In the genomic region with DNA sequence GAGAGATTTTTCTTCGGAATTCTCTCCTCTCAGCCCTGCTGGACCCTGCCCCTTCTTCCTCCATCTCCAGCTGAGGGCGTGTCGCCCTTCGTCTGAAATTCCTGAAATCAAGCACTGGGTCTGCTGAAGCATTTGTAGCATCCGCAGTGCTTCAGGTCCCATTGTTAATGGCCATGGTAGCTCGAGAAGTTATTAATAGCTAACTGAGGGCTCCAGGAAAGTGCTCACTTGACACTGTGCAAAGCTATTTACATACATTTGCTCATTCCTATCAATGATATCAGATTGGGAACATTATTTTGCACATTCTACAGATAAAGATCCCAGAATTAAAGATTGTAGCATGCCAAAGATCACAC, we compare ENCODE assay signal across 8 cellular contexts. TPM values are rescaled to one million over a fixed set of nuclear protein-coding genes. Genes with fewer than 3 reads are reported as not detected.
DNase-seq lines count a peak whose midpoint lies in the region; ATAC-seq and TF ChIP-seq lines count a peak whose summit lies in the region.

No MANE protein-coding gene starts in this region.

- H3K36me3 ChIP-seq in ES-I3 (ENCODE audit: insufficient read depth, low read length) (no peaks in the 10 kb centered on the region), HAP-1 (replicated peaks) (peaks cover 8% of the 10 kb centered on the region), SK-N-MC (ENCODE audit: insufficient read depth, low read length) (peaks cover 3% of the 10 kb centered on the region; the same call in 1 of the 2 replicates)

- ATAC-seq in HG03442 (IDR thresholded peaks at IDR 0.05; ENCODE audit: unreplicated experiment): no peak

- DNase-seq in HAP-1 (ENCODE audit: low spot score in 2 of 2) (no peak), SK-N-MC (ENCODE audit: low read depth, low spot score) (no peak), fibroblast of villous mesenchyme (ENCODE audit: low read depth) (no peak), progenitor cell of endocrine pancreas (ENCODE audit: low spot score, unreplicated experiment) (no peak), GM10248 (ENCODE audit: extremely low spot score) (no peak), pons (ENCODE audit: low spot score) (no peak)

- H3K36me3 Mint-ChIP-seq in progenitor cell of endocrine pancreas (ENCODE audit: insufficient read depth): peaks cover 2% of the 10 kb centered on the region

- peak overlapping the region; percentile 98 for H3K27ac Mint-ChIP-seq in progenitor cell of endocrine pancreas

- H3K9ac ChIP-seq in ES-I3 (ENCODE audit: low read depth, low read length): peak overlapping the region; percentile 100
- H3K9ac ChIP-seq in SK-N-MC (ENCODE audit: insufficient read length): peak overlapping the region; percentile 91

- peaks cover 14% of the 10 kb centered on the region for H3K4me1 Mint-ChIP-seq in progenitor cell of endocrine pancreas (ENCODE audit: low read depth)

- H3K4me3 ChIP-seq in HAP-1 (peak overlapping the region; percentile 88), SK-N-MC (peak overlapping the region; percentile 90), fibroblast of villous mesenchyme (ENCODE audit: low read depth, low read length) (peak overlapping the region; percentile 83)

- CTCF ChIA-PET in GM10248 (lab: Yijun Ruan, JAX): interaction anchor here (0.5 to 5.8 kb wide), 8 partner anchors 9 to 79 kb away, joined by 3 to 44 read pairs (median 4); partner anchors contain the start of genes DNAJC9 and NUDT13

- TF ChIP-seq CTCF in fibroblast of villous mesenchyme (IDR thresholded peaks at IDR 0.05; ENCODE audit: insufficient read depth, low read depth, low read length) (no peak), progenitor cell of endocrine pancreas (IDR thresholded peaks at IDR 0.05; ENCODE audit: unreplicated experiment) (no peak), GM10248 (IDR thresholded peaks at IDR 0.05; ENCODE audit: control extremely low read depth, extremely low read depth, low read depth, missing control alignments) (no peak)

- in situ Hi-C loops in HAP-1 (cut with MboI; ENCODE audit: low sequenced_read_pairs): no loop called here

- H3K9me3 Mint-ChIP-seq in progenitor cell of endocrine pancreas (ENCODE audit: low read depth): no peaks in the 10 kb centered on the region

- no peaks in the 10 kb centered on the region for H3K27me3 Mint-ChIP-seq in progenitor cell of endocrine pancreas

- H3K27me3 ChIP-seq in HAP-1 (ENCODE audit: low read depth): no peaks in the 10 kb centered on the region

- H3K4me3 Mint-ChIP-seq in progenitor cell of endocrine pancreas (ENCODE audit: low read depth): peak overlapping the region; percentile 100

- POLR2A ChIA-PET in GM10248 (lab: Yijun Ruan, JAX): interaction anchor here (0.6 to 1.3 kb wide), 4 partner anchors 10 to 77 kb away, joined by 3 read pairs; partner anchors contain the start of gene P4HA1

- H3K27ac ChIP-seq in SK-N-MC: no peak overlapping the region

- no peaks in the 10 kb centered on the region for H3K9me3 ChIP-seq in ES-I3 (ENCODE audit: control insufficient read depth, insufficient read depth, low read length)
- no peaks in the 10 kb centered on the region for H3K9me3 ChIP-seq in HAP-1
- H3K9me3 ChIP-seq in SK-N-MC (ENCODE audit: low read depth, low read length): no peaks in the 10 kb centered on the region

- H3K4me1 ChIP-seq in ES-I3 (ENCODE audit: insufficient read depth, low read length): 0 out of 2 replicates have a peak, but pooled peaks cover 4% of the 10 kb centered on the region
- peaks cover 3% of the 10 kb centered on the region for H3K4me1 ChIP-seq in HAP-1

RNA-seq across cellular contexts. Expression of gene FAM149B1, which starts 0.5 kb away (rescaled TPM):
- total RNA-seq in fibroblast of villous mesenchyme (19.6 and 28.5 TPM in 2 replicates), progenitor cell of endocrine pancreas (35.3 and 35.9 TPM in 2 replicates)

RNA-seq across cellular contexts. Expression of gene ECD, which starts 0.7 kb away (rescaled TPM):
- total RNA-seq in fibroblast of villous mesenchyme: 31.6 and 33.2 TPM in 2 replicates
- total RNA-seq in progenitor cell of endocrine pancreas: 28.8 and 29.7 TPM in 2 replicates

RNA-seq across cellular contexts. Expression of gene NUDT13, which starts 58.2 kb away (rescaled TPM):
- total RNA-seq in fibroblast of villous mesenchyme (1.7 and 3.2 TPM in 2 replicates), progenitor cell of endocrine pancreas (3.7 and 3.8 TPM in 2 replicates)
